ENCODE assay signal across 10 cellular contexts in genomic region chr16:48499822-48500440, GRCh38.
DNase-seq lines count a peak whose midpoint lies in the region; ATAC-seq and TF ChIP-seq lines count a peak whose summit lies in the region.
"Had no signal": no experiment of that assay in that cellular context is flagged by ENCODE, and none has a peak within 500 bp of the region (broad histone marks: within the 10 kb centered on the region; RNA-seq: fewer than 3 reads in every experiment).

No MANE protein-coding gene starts in this region.

- intact Hi-C loops in right lobe of liver (cut with DNase I), result no loop called here
- intact Hi-C loops in activated T-helper 2 cell treated with anti-CD3 and anti-CD28 coated beads, Interferon-gamma antibody, Interleukin-2, Interleukin-4, amounts not matched to agents 10 μg/mL and 5 μg/mL and 100 μg/mL, durations not matched to agents 14 hours and 24 hours and 36 hours (cut with micrococcal nuclease), result no loop called here

- no peaks in the 10 kb centered on the region for H3K27me3 Mint-ChIP-seq in chondrocyte (ENCODE audit: low read depth)
- H3K27me3 Mint-ChIP-seq in activated naive CD4-positive, alpha-beta T cell treated with anti-CD3 and anti-CD28 coated beads, Interleukin-2, amount 10 ng/mL, durations not matched to agents 7 days and 5 days, result peaks cover 4% of the 10 kb centered on the region
- no peaks in the 10 kb centered on the region for H3K27me3 Mint-ChIP-seq in activated T-helper 2 cell treated with anti-CD3 and anti-CD28 coated beads, Interferon-gamma antibody, Interleukin-2, Interleukin-4, amounts not matched to agents 10 μg/mL and 5 μg/mL and 100 μg/mL, durations not matched to agents 14 hours and 24 hours and 36 hours (ENCODE audit: low read depth)

- peak overlapping the region; percentile 88 for H3K27ac Mint-ChIP-seq in chondrocyte (ENCODE audit: unreplicated experiment)
- H3K27ac Mint-ChIP-seq in activated naive CD4-positive, alpha-beta T cell treated with anti-CD3 and anti-CD28 coated beads, Interleukin-2, amount 10 ng/mL, durations not matched to agents 7 days and 5 days, result no peak overlapping the region
- no peak overlapping the region for H3K27ac Mint-ChIP-seq in activated T-helper 2 cell treated with anti-CD3 and anti-CD28 coated beads, Interferon-gamma antibody, Interleukin-2, Interleukin-4, amounts not matched to agents 10 μg/mL and 5 μg/mL and 100 μg/mL, durations not matched to agents 14 hours and 24 hours and 36 hours

- no peak for TF ChIP-seq POLR2A in right lobe of liver (IDR thresholded peaks at IDR 0.05)

- H3K9me3 ChIP-seq in right lobe of liver, result no peaks in the 10 kb centered on the region

- H3K4me3 ChIP-seq in right lobe of liver (no peak overlapping the region), urinary bladder (ENCODE audit: low read depth, low read length) (no peak overlapping the region)
- H3K4me3 ChIP-seq: BLaER1 had no signal

- CTCF ChIA-PET in activated naive CD4-positive, alpha-beta T cell treated with anti-CD3 and anti-CD28 coated beads, Interleukin-2, amount 10 ng/mL, durations not matched to agents 7 days and 5 days (lab: Charles Lee), result interaction anchor here (0.7 kb wide), 1 partner anchor 131 kb away, joined by 3 read pairs; no protein-coding TSS in a partner anchor

- H3K36me3 ChIP-seq in right lobe of liver, result no peaks in the 10 kb centered on the region
- H3K36me3 ChIP-seq in urinary bladder (ENCODE audit: insufficient read depth), result no peaks in the 10 kb centered on the region
- H3K36me3 ChIP-seq: BLaER1 had no signal

- H3K9me3 Mint-ChIP-seq in chondrocyte (ENCODE audit: low read depth), result peaks cover 6% of the 10 kb centered on the region
- peaks cover 3% of the 10 kb centered on the region for H3K9me3 Mint-ChIP-seq in activated naive CD4-positive, alpha-beta T cell treated with anti-CD3 and anti-CD28 coated beads, Interleukin-2, amount 10 ng/mL, durations not matched to agents 7 days and 5 days
- no peaks in the 10 kb centered on the region for H3K9me3 Mint-ChIP-seq in activated T-helper 2 cell treated with anti-CD3 and anti-CD28 coated beads, Interferon-gamma antibody, Interleukin-2, Interleukin-4, amounts not matched to agents 10 μg/mL and 5 μg/mL and 100 μg/mL, durations not matched to agents 14 hours and 24 hours and 36 hours

- ATAC-seq in right lobe of liver (peak; percentile 25 to 62 (median 50)), HG03097 (IDR thresholded peaks at IDR 0.05; ENCODE audit: low FRiP score, unreplicated experiment) (no peak)

- H3K4me3 Mint-ChIP-seq in chondrocyte (ENCODE audit: unreplicated experiment), result no peak overlapping the region
- H3K4me3 Mint-ChIP-seq in activated naive CD4-positive, alpha-beta T cell treated with anti-CD3 and anti-CD28 coated beads, Interleukin-2, amount 10 ng/mL, durations not matched to agents 7 days and 5 days, result no peak overlapping the region
- no peak overlapping the region for H3K4me3 Mint-ChIP-seq in activated T-helper 2 cell treated with anti-CD3 and anti-CD28 coated beads, Interferon-gamma antibody, Interleukin-2, Interleukin-4, amounts not matched to agents 10 μg/mL and 5 μg/mL and 100 μg/mL, durations not matched to agents 14 hours and 24 hours and 36 hours (ENCODE audit: low read depth)

- H3K27ac ChIP-seq in right lobe of liver (peak overlapping the region; percentile 82 to 90 (median 84)), urinary bladder (ENCODE audit: low read depth) (peak overlapping the region; percentile 18)
- H3K27ac ChIP-seq: BLaER1 had no signal

- peaks cover 2% of the 10 kb centered on the region for H3K36me3 Mint-ChIP-seq in chondrocyte (ENCODE audit: low read depth)
- no peaks in the 10 kb centered on the region for H3K36me3 Mint-ChIP-seq in activated naive CD4-positive, alpha-beta T cell treated with anti-CD3 and anti-CD28 coated beads, Interleukin-2, amount 10 ng/mL, durations not matched to agents 7 days and 5 days
- H3K36me3 Mint-ChIP-seq in activated T-helper 2 cell treated with anti-CD3 and anti-CD28 coated beads, Interferon-gamma antibody, Interleukin-2, Interleukin-4, amounts not matched to agents 10 μg/mL and 5 μg/mL and 100 μg/mL, durations not matched to agents 14 hours and 24 hours and 36 hours (ENCODE audit: low read depth), result no peaks in the 10 kb centered on the region

- 4% methylated on average over 3 of the region's 3 CpGs for WGBS in right lobe of liver (ENCODE audit: insufficient coverage, low coverage, low lambda C conversion rate, missing lambda C conversion rate)
- 4% methylated on average over 3 of the region's 3 CpGs for whole genome bisulfite sequencing in urinary bladder

- H3K4me1 Mint-ChIP-seq in chondrocyte (ENCODE audit: low read depth), result peaks cover 67% of the 10 kb centered on the region
- H3K4me1 Mint-ChIP-seq in activated naive CD4-positive, alpha-beta T cell treated with anti-CD3 and anti-CD28 coated beads, Interleukin-2, amount 10 ng/mL, durations not matched to agents 7 days and 5 days, result no peaks in the 10 kb centered on the region
- H3K4me1 Mint-ChIP-seq in activated T-helper 2 cell treated with anti-CD3 and anti-CD28 coated beads, Interferon-gamma antibody, Interleukin-2, Interleukin-4, amounts not matched to agents 10 μg/mL and 5 μg/mL and 100 μg/mL, durations not matched to agents 14 hours and 24 hours and 36 hours (ENCODE audit: low read depth), result no peaks in the 10 kb centered on the region

- H3K4me1 ChIP-seq in right lobe of liver (peaks cover 0 to 36% (median 20%) of the 10 kb centered on the region in 4 donors), urinary bladder (ENCODE audit: insufficient read depth) (no peaks in the 10 kb centered on the region)
- H3K4me1 ChIP-seq: BLaER1 had no signal

- no peaks in the 10 kb centered on the region for H3K27me3 ChIP-seq in right lobe of liver
- H3K27me3 ChIP-seq: BLaER1 had no signal

- TF ChIP-seq CTCF in chondrocyte (IDR thresholded peaks at IDR 0.05) (no peak), right lobe of liver (IDR thresholded peaks at IDR 0.05) (no peak)

- DNase-seq in NCI-H1694 (lab: John Stamatoyannopoulos, UW) (peak; percentile 22), NCI-H1694 treated with DMSO at 0.1 percent for 48 hours (lab: John Stamatoyannopoulos, UW) (no peak), chondrocyte (ENCODE audit: low spot score) (no peak), right lobe of liver (no peak)
- DNase-seq in activated naive CD4-positive, alpha-beta T cell treated with anti-CD3 and anti-CD28 coated beads, Interleukin-2, amount 10 ng/mL, durations not matched to agents 7 days and 5 days, result no peak
- DNase-seq in activated T-helper 2 cell treated with anti-CD3 and anti-CD28 coated beads, Interferon-gamma antibody, Interleukin-2, Interleukin-4, amounts not matched to agents 10 μg/mL and 5 μg/mL and 100 μg/mL, durations not matched to agents 14 hours and 24 hours and 36 hours (ENCODE audit: low spot score), result no peak
- DNase-seq: T-helper 9 cell had no signal
